1 cellular context compared by ENCODE assay signal in the genomic region with DNA sequence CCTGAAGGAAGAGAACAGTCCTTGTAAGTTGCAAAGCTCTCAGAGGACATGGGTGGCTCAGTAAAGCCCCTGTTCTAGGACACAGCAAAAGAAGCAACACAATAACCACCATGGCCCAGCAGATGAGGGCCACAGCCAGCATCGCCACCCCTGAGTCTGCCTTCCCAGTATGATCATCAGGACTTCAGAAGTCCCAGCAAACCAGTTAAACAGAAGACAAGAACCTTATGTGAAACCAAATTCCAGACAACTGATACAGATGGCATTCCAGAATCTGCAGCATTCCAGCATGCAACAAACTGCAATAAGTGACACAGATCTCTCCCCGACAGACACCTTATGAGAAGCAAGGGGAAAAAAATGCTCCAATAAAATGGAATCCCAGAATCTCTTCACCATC.
TF ChIP-seq lines count a peak whose summit lies in the region.

No MANE protein-coding gene starts in this region.

TF ChIP-seq in SK-N-SH treated with all-trans-retinoic acid at 6 μM for 48 hours, 23 proteins besides CTCF, POLR2A, EP300 and RAD21 (continued from another document):
- TF ChIP-seq, protein P1, sequence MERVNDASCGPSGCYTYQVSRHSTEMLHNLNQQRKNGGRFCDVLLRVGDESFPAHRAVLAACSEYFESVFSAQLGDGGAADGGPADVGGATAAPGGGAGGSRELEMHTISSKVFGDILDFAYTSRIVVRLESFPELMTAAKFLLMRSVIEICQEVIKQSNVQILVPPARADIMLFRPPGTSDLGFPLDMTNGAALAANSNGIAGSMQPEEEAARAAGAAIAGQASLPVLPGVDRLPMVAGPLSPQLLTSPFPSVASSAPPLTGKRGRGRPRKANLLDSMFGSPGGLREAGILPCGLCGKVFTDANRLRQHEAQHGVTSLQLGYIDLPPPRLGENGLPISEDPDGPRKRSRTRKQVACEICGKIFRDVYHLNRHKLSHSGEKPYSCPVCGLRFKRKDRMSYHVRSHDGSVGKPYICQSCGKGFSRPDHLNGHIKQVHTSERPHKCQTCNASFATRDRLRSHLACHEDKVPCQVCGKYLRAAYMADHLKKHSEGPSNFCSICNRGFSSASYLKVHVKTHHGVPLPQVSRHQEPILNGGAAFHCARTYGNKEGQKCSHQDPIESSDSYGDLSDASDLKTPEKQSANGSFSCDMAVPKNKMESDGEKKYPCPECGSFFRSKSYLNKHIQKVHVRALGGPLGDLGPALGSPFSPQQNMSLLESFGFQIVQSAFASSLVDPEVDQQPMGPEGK (CRISPR knock-in tag; IDR thresholded peaks at IDR 0.05; ENCODE audit: borderline replicate concordance): no peak
- TF ChIP-seq TSHZ2 (CRISPR knock-in tag; IDR thresholded peaks at IDR 0.05) (no peak), GLIS3 (CRISPR knock-in tag; IDR thresholded peaks at IDR 0.05) (no peak), TCF4 (CRISPR knock-in tag; IDR thresholded peaks at IDR 0.05; ENCODE audit: borderline replicate concordance) (no peak), ESRRG (CRISPR knock-in tag; IDR thresholded peaks at IDR 0.05) (no peak)
TF ChIP-seq in SK-N-SH treated with all-trans-retinoic acid at 6 μM for 48 hours: peak in this region for 0.
